ENCODE assay signal across 18 cellular contexts in genomic region chr21:34973685-34974084, GRCh38.
DNase-seq lines count a peak whose midpoint lies in the region; ATAC-seq, FAIRE-seq and TF ChIP-seq lines count a peak whose summit lies in the region.
"Had no signal": no experiment of that assay in that cellular context is flagged by ENCODE, and none has a peak within 500 bp of the region (broad histone marks: within the 10 kb centered on the region; RNA-seq: fewer than 3 reads in every experiment).

No MANE protein-coding gene starts in this region.

- peaks cover 11% of the 10 kb centered on the region for H3K36me3 Mint-ChIP-seq in activated naive CD8-positive, alpha-beta T cell treated with anti-CD3 and anti-CD28 coated beads, Interleukin-2, amount 10 ng/mL, durations not matched to agents 7 days and 5 days

- no peak for TF ChIP-seq POLR2A in HepG2 (IDR thresholded peaks at IDR 0.05; ENCODE audit: insufficient read depth in 1 of 2, low read depth in 2 of 2, low read length in 2 of 2)
- TF ChIP-seq POLR2A in right lobe of liver (IDR thresholded peaks at IDR 0.05), result no peak

- peaks cover 59% of the 10 kb centered on the region for H3K27me3 Mint-ChIP-seq in activated naive CD8-positive, alpha-beta T cell treated with anti-CD3 and anti-CD28 coated beads, Interleukin-2, amount 10 ng/mL, durations not matched to agents 7 days and 5 days
- no peaks in the 10 kb centered on the region for H3K27me3 Mint-ChIP-seq in stimulated activated naive CD8-positive, alpha-beta T cell treated with anti-CD3 and anti-CD28 coated beads, Interleukin-15, amount 100 ng/mL, for 72 hours

- intact Hi-C loops in HepG2 (cut with micrococcal nuclease; ENCODE audit: unreplicated experiment) (no loop called here), right lobe of liver (cut with DNase I) (no loop called here), OCI-LY7 (cut with micrococcal nuclease; ENCODE audit: unreplicated experiment) (loop anchor here (1.0 to 2.0 kb wide), 2 partner anchors 53 to 76 kb away; partner anchors contain the start of gene RUNX1)

- peaks cover 36% of the 10 kb centered on the region for H3K4me1 ChIP-seq in HepG2 (ENCODE audit: insufficient read depth, low read length)
- H3K4me1 ChIP-seq in right lobe of liver, result peaks cover 0 to 10% (median 0%) of the 10 kb centered on the region in 4 donors
- H3K4me1 ChIP-seq in OCI-LY7 (ENCODE audit: insufficient read depth, low read length, poor library complexity, severe bottlenecking), result peaks cover 25% of the 10 kb centered on the region
- H3K4me1 ChIP-seq: sigmoid colon, thyroid gland had no signal

- 88% methylated on average over 3 of the region's 3 CpGs for WGBS in HepG2 (ENCODE audit: low lambda C conversion rate)
- WGBS in right lobe of liver (ENCODE audit: insufficient coverage, low coverage, low lambda C conversion rate, missing lambda C conversion rate), result 86% methylated on average over 3 of the region's 3 CpGs

- H2AFZ ChIP-seq in HepG2 (ENCODE audit: low read length) (no peak overlapping the region), OCI-LY7 (ENCODE audit: low read length) (no peak overlapping the region)

- H3K36me3 ChIP-seq in HepG2 (replicated peaks in 1 of 2; ENCODE audit: control insufficient read depth in 1 of 2, insufficient read depth in 2 of 2, low read length in 2 of 2) (no peaks in the 10 kb centered on the region), right lobe of liver (no peaks in the 10 kb centered on the region), OCI-LY7 (ENCODE audit: insufficient read depth, low read length) (0 out of 2 replicates have a peak, but pooled peaks cover 7% of the 10 kb centered on the region)
- H3K36me3 ChIP-seq: Peyer's patch, sigmoid colon, thyroid gland, WERI-Rb-1 had no signal

- TF ChIP-seq RAD21 in HepG2 (CRISPR knock-in tag; IDR thresholded peaks at IDR 0.05), result no peak

- DNase-seq in HepG2 (ENCODE audit: low spot score) (no peak), right lobe of liver (no peak), OCI-LY7 (ENCODE audit: low spot score) (no peak), cerebellar nuclear complex (lab: John Stamatoyannopoulos, UW) (no peak), NCI-H2081 treated with DMSO at 0.1 percent for 48 hours (lab: John Stamatoyannopoulos, UW) (no peak)
- DNase-seq in activated naive CD8-positive, alpha-beta T cell treated with anti-CD3 and anti-CD28 coated beads, Interleukin-2, amount 10 ng/mL, durations not matched to agents 7 days and 5 days, result no peak
- no peak for DNase-seq in stimulated activated naive CD8-positive, alpha-beta T cell treated with anti-CD3 and anti-CD28 coated beads, Interleukin-15, amount 100 ng/mL, for 72 hours
- DNase-seq: H9, sigmoid colon, thyroid gland, WERI-Rb-1 had no signal

- TF ChIP-seq CTCF in HepG2 (CRISPR knock-in tag; IDR thresholded peaks at IDR 0.05) (no peak), right lobe of liver (IDR thresholded peaks at IDR 0.05) (no peak), OCI-LY7 (conservative IDR thresholded peaks at IDR 0.05; ENCODE audit: low read length) (no peak)

- H3K79me2 ChIP-seq in HepG2 (ENCODE audit: insufficient read depth, low read length) (no peaks in the 10 kb centered on the region), OCI-LY7 (ENCODE audit: insufficient read depth, low read depth, low read length) (peaks cover 40% of the 10 kb centered on the region; the same call in 1 of the 2 replicates)

- no peak overlapping the region for H3K27ac ChIP-seq in HepG2 (ENCODE audit: extremely low read length, insufficient read depth, low read length)
- no peak overlapping the region for H3K27ac ChIP-seq in right lobe of liver
- H3K27ac ChIP-seq in OCI-LY7 (ENCODE audit: low read depth, low read length, poor library complexity, severe bottlenecking), result no peak overlapping the region
- H3K27ac ChIP-seq: Peyer's patch, sigmoid colon, thyroid gland, WERI-Rb-1 had no signal

- H4K20me1 ChIP-seq in HepG2 (ENCODE audit: insufficient read depth, low read length) (no peaks in the 10 kb centered on the region), OCI-LY7 (ENCODE audit: insufficient read depth, low read length) (peaks cover 27% of the 10 kb centered on the region; the same call in 1 of the 2 replicates)

- H3K4me3 ChIP-seq in HepG2 (replicated peaks in 1 of 3; ENCODE audit: insufficient read depth in 1 of 3, low read depth in 2 of 3, low read length in 3 of 3) (no peak overlapping the region), right lobe of liver (no peak overlapping the region), OCI-LY7 (ENCODE audit: low read depth, low read length, poor library complexity, severe bottlenecking) (no peak overlapping the region)
- H3K4me3 ChIP-seq: Peyer's patch, sigmoid colon, thyroid gland had no signal

- in situ Hi-C loops in HepG2 (cut with HindIII; ENCODE audit: extremely low pct_ligation_motif_present, low pct_unique_long_range_greater_than_20kb), result no loop called here

- H3K27ac Mint-ChIP-seq in activated naive CD8-positive, alpha-beta T cell treated with anti-CD3 and anti-CD28 coated beads, Interleukin-2, amount 10 ng/mL, durations not matched to agents 7 days and 5 days, result peak overlapping the region; percentile 68
- H3K27ac Mint-ChIP-seq in stimulated activated naive CD8-positive, alpha-beta T cell treated with anti-CD3 and anti-CD28 coated beads, Interleukin-15, amount 100 ng/mL, for 72 hours, result peak overlapping the region in 1 of 2 donors; percentile 94
- H3K27ac Mint-ChIP-seq: H9 had no signal

- no peak for TF ChIP-seq EP300 in HepG2 (IDR thresholded peaks at IDR 0.05; ENCODE audit: low read depth in 2 of 2, low read length in 2 of 2)
- no peak for TF ChIP-seq EP300 in HepG2 (CRISPR knock-in tag; IDR thresholded peaks at IDR 0.05; ENCODE audit: borderline replicate concordance)

- H3K4me3 Mint-ChIP-seq in activated naive CD8-positive, alpha-beta T cell treated with anti-CD3 and anti-CD28 coated beads, Interleukin-2, amount 10 ng/mL, durations not matched to agents 7 days and 5 days, result peak overlapping the region; percentile 75
- H3K4me3 Mint-ChIP-seq in stimulated activated naive CD8-positive, alpha-beta T cell treated with anti-CD3 and anti-CD28 coated beads, Interleukin-15, amount 100 ng/mL, for 72 hours, result peak overlapping the region; percentile 65 to 87
- H3K4me3 Mint-ChIP-seq: H9 had no signal

- no peaks in the 10 kb centered on the region; a peak in 1 of 5 replicates for H3K27me3 ChIP-seq in HepG2 (ENCODE audit: control insufficient read depth in 1 of 2, insufficient read depth in 2 of 2, low read length in 2 of 2)
- H3K27me3 ChIP-seq in right lobe of liver, result no peaks in the 10 kb centered on the region
- H3K27me3 ChIP-seq: Peyer's patch, sigmoid colon, thyroid gland had no signal

- H3K9me2 ChIP-seq in OCI-LY7 (ENCODE audit: insufficient read depth, low read length), result no peaks in the 10 kb centered on the region

- H3K9me3 ChIP-seq in HepG2 (ENCODE audit: low read length) (no peaks in the 10 kb centered on the region), right lobe of liver (no peaks in the 10 kb centered on the region), OCI-LY7 (ENCODE audit: low read length) (no peaks in the 10 kb centered on the region)
- H3K9me3 ChIP-seq: Peyer's patch, sigmoid colon, thyroid gland had no signal

- FAIRE-seq in HepG2 (lab: Jason Lieb, UNC), result no peak
- FAIRE-seq: astrocyte, colon, endothelial cell of umbilical vein, frontal cortex had no signal

- H3K9ac ChIP-seq in HepG2 (ENCODE audit: insufficient read depth, low read depth, low read length), result no peak overlapping the region

- ATAC-seq in HepG2, result no peak; the same call in 2 of the 3 replicates
- no peak for ATAC-seq in right lobe of liver
- ATAC-seq in activated naive CD8-positive, alpha-beta T cell treated with anti-CD3 and anti-CD28 coated beads, Interleukin-2, amount 10 ng/mL, durations not matched to agents 7 days and 5 days (ENCODE audit: low read depth), result no peak
- no peak for ATAC-seq in stimulated activated naive CD8-positive, alpha-beta T cell treated with anti-CD3 and anti-CD28 coated beads, Interleukin-15, amount 100 ng/mL, for 72 hours
- ATAC-seq in HG03442 (IDR thresholded peaks at IDR 0.05; ENCODE audit: unreplicated experiment), result no peak
- ATAC-seq: SK-N-SH treated with all-trans-retinoic acid at 6 μM for 48 hours had no signal

- H3K9me3 Mint-ChIP-seq in activated naive CD8-positive, alpha-beta T cell treated with anti-CD3 and anti-CD28 coated beads, Interleukin-2, amount 10 ng/mL, durations not matched to agents 7 days and 5 days, result no peaks in the 10 kb centered on the region
- no peaks in the 10 kb centered on the region for H3K9me3 Mint-ChIP-seq in stimulated activated naive CD8-positive, alpha-beta T cell treated with anti-CD3 and anti-CD28 coated beads, Interleukin-15, amount 100 ng/mL, for 72 hours
- H3K9me3 Mint-ChIP-seq: H9 had no signal

- H3K4me2 ChIP-seq in HepG2 (ENCODE audit: low read depth, low read length), result peak overlapping the region; percentile 48; the same call in 1 of the 2 replicates
- H3K4me2 ChIP-seq in OCI-LY7 (ENCODE audit: low read length), result peak overlapping the region; percentile 76

- H3K4me1 Mint-ChIP-seq in activated naive CD8-positive, alpha-beta T cell treated with anti-CD3 and anti-CD28 coated beads, Interleukin-2, amount 10 ng/mL, durations not matched to agents 7 days and 5 days, result peaks cover 35% of the 10 kb centered on the region
- peaks cover 74% of the 10 kb centered on the region for H3K4me1 Mint-ChIP-seq in stimulated activated naive CD8-positive, alpha-beta T cell treated with anti-CD3 and anti-CD28 coated beads, Interleukin-15, amount 100 ng/mL, for 72 hours

- BruUV-seq in HepG2 (replicated peaks; lab: Mats Ljungman, UMichigan) (no TSS peak), OCI-LY7 (replicated peaks; lab: Mats Ljungman, UMichigan) (no TSS peak)

- CTCF ChIA-PET in HepG2 (lab: Yijun Ruan, JAX; ENCODE audit: low intra/inter-chr PET ratio, low total read pairs) (no interaction called here), OCI-LY7 (lab: Charles Lee; ENCODE audit: unreplicated experiment) (no interaction called here)

- POLR2A ChIA-PET in HepG2 (lab: Yijun Ruan, JAX) (interaction anchor here (0.8 to 1.6 kb wide), 3 partner anchors 48 to 85 kb away, joined by 3 to 6 read pairs (median 3); no protein-coding TSS in a partner anchor), OCI-LY7 (lab: Charles Lee) (interaction anchor here (0.6 to 2.2 kb wide), 6 partner anchors 10 to 231 kb away, joined by 3 to 7 read pairs (median 4); no protein-coding TSS in a partner anchor)
- POLR2A ChIA-PET in activated naive CD8-positive, alpha-beta T cell treated with anti-CD3 and anti-CD28 coated beads, Interleukin-2, amount 10 ng/mL, durations not matched to agents 7 days and 5 days (lab: Charles Lee), result interaction anchor here (1.2 to 1.8 kb wide), 6 partner anchors 10 to 74 kb away, joined by 3 to 13 read pairs (median 6); no protein-coding TSS in a partner anchor

TF ChIP-seq in HepG2, 621 proteins besides CTCF, POLR2A, EP300 and RAD21:
- TF ChIP-seq HCFC1 (IDR thresholded peaks at IDR 0.05; ENCODE audit: low read depth, low read length) (no peak), SP4 (CRISPR knock-in tag; IDR thresholded peaks at IDR 0.05) (no peak), ZNF383 (CRISPR knock-in tag; IDR thresholded peaks at IDR 0.05; ENCODE audit: borderline replicate concordance) (no peak)
TF ChIP-seq in HepG2: peak in this region for 0.
